ENCODE assay signal across 1 cellular context in the genomic region with DNA sequence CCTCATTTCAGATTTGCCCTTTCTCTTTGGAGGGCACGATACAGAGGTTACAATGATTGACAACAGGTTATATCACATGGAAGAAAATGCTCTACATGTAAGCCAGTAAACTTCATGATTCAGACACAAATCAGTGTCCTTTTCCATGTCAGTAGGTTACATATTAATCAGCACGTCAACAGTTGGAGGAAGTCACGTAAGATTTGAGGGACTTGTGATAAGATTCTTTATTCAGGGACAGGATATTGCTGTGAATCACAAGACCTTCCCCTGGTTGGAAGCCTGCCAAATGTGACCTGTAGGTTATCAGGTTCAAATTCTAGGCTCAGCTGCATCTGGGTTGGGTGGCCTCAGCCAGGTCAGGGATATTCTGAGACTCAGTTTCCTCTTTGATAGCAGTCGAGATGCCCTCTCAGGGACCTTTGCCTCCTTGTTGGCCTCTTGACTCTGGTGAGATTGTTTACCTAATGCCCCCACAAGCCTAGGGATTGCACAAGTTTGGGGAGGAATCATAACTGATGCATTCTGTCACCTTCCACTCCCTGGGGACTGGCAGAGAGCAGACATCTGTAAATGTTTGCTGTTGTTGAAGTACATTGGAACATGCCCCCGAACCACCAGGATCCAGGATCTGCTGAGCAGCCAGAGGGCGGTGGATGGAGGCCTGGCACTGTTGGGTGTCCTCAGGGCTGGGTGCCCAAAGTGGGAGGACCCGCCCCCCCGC.
TF ChIP-seq lines count a peak whose summit lies in the region.

No MANE protein-coding gene starts in this region.

TF ChIP-seq in endothelial cell of umbilical vein, 7 proteins besides CTCF, POLR2A, EP300 and RAD21:
- no peak for TF ChIP-seq MYC (IDR thresholded peaks at IDR 0.05; ENCODE audit: low read depth, low read length)
- TF ChIP-seq JUN (IDR thresholded peaks at IDR 0.05; ENCODE audit: borderline replicate concordance, insufficient read depth, insufficient read length, low read depth): no peak
- no peak for TF ChIP-seq EZH2 (IDR thresholded peaks at IDR 0.05; ENCODE audit: borderline replicate concordance, low read depth, low read length, severe bottlenecking)
- TF ChIP-seq FOS (IDR thresholded peaks at IDR 0.05; ENCODE audit: borderline replicate concordance, insufficient read depth, low read length): peak; percentile 60
- peak; percentile 90 for TF ChIP-seq GATA2 (IDR thresholded peaks at IDR 0.05; ENCODE audit: insufficient read depth, insufficient read length, low read depth, low read length)
- TF ChIP-seq, protein P1, sequence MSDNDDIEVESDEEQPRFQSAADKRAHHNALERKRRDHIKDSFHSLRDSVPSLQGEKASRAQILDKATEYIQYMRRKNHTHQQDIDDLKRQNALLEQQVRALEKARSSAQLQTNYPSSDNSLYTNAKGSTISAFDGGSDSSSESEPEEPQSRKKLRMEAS (IDR thresholded peaks at IDR 0.05; ENCODE audit: insufficient read depth, insufficient read length): no peak
- TF ChIP-seq POLR2AphosphoS5 (IDR thresholded peaks at IDR 0.05; ENCODE audit: insufficient read depth, low read depth, low read length): peak; percentile 21
TF ChIP-seq in endothelial cell of umbilical vein: peak in this region for 3.
